1 cellular context compared by ENCODE assay signal in the genomic region with DNA sequence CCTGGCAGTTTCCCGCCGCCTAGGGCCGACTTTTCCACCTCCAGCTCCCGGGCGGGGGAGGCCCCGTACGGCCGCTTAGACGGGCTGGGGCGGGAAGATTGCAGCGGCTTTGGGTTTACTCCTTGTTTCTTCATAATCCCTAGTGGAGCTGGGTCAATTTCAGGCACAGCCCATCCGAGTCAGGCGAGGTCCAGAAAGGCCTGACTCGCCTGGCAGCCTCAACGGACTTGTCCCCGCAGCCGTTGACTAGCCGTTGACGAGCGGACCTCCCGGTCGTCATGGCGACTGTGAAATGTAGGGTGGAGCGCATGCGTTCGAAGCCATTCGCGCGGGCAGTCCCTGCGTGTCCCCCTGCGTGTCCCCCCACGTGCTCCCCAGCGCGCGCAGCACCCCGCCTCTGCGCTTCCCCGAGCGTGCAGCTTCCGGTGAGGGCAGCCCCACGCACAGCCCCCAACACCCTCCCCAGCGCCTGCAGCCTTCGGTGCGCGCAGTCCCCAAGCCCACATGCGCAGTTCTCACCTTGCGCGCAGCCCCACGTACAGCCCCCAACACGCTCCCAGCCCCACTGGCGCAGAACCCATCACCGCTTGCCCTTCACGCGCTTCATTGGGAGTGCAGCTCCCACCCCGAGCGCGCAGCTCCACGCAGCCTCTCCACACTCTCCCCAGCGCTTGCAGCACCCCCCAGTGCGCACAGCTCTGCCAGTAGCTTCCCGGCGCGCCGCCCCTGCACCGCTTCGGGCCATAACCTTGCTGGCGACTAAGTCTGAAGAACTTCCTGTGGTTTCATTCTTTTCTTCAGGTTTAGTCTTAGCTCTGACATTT.
TF ChIP-seq lines count a peak whose summit lies in the region.

No MANE protein-coding gene starts in this region.

TF ChIP-seq in HEK293, 187 proteins besides CTCF, POLR2A, EP300 and RAD21 (continued from another document and continues in another):
- TF ChIP-seq ZSCAN30 (tag by site-specific recombination; IDR thresholded peaks at IDR 0.05) (no peak), ZNF19 (tag by site-specific recombination; IDR thresholded peaks at IDR 0.05; ENCODE audit: low read depth) (no peak), KLF10 (tag by site-specific recombination; IDR thresholded peaks at IDR 0.05) (no peak), ZFHX2 (tag by site-specific recombination; conservative IDR thresholded peaks at IDR 0.05) (peak; percentile 59), FEZF1 (tag by site-specific recombination; IDR thresholded peaks at IDR 0.05) (no peak), ZNF629 (tag by site-specific recombination; IDR thresholded peaks at IDR 0.05) (no peak), ZBTB48 (tag by site-specific recombination; IDR thresholded peaks at IDR 0.05) (no peak), SP3 (tag by site-specific recombination; IDR thresholded peaks at IDR 0.05) (no peak), ZNF266 (tag by site-specific recombination; IDR thresholded peaks at IDR 0.05; ENCODE audit: low read depth) (no peak), BCL11B (tag by site-specific recombination; IDR thresholded peaks at IDR 0.05; ENCODE audit: low read depth) (no peak), SP7 (tag by site-specific recombination; IDR thresholded peaks at IDR 0.05) (0 out of 2 replicates have a peak, but pooled peaks have one; percentile 15), ZNF514 (tag by site-specific recombination; IDR thresholded peaks at IDR 0.05) (no peak), SETDB1 (IDR thresholded peaks at IDR 0.05; ENCODE audit: insufficient read length, low read length) (no peak), ZNF138 (tag by site-specific recombination; IDR thresholded peaks at IDR 0.05; ENCODE audit: borderline replicate concordance) (no peak), REPIN1 (tag by site-specific recombination; IDR thresholded peaks at IDR 0.05; ENCODE audit: low read depth) (no peak), MEIS1 (CRISPR knock-in tag; IDR thresholded peaks at IDR 0.05; ENCODE audit: borderline replicate concordance) (no peak), ZNF571 (tag by site-specific recombination; IDR thresholded peaks at IDR 0.05) (no peak), GLIS1 (tag by site-specific recombination; IDR thresholded peaks at IDR 0.05) (peak; percentile 60), ZNF785 (tag by site-specific recombination; IDR thresholded peaks at IDR 0.05) (peak; percentile 85; the same call in 1 of the 2 replicates), ZNF292 (tag by site-specific recombination; IDR thresholded peaks at IDR 0.05; ENCODE audit: borderline replicate concordance, low read depth) (no peak), ZNF561 (tag by site-specific recombination; IDR thresholded peaks at IDR 0.05; ENCODE audit: borderline replicate concordance) (no peak), ZNF146 (tag by site-specific recombination; IDR thresholded peaks at IDR 0.05) (no peak), ZNF157 (tag by site-specific recombination; IDR thresholded peaks at IDR 0.05) (no peak), ZNF670 (tag by site-specific recombination; IDR thresholded peaks at IDR 0.05; ENCODE audit: low read depth) (no peak), ZFP3 (tag by site-specific recombination; IDR thresholded peaks at IDR 0.05; ENCODE audit: low read depth) (no peak), ZNF530 (tag by site-specific recombination; IDR thresholded peaks at IDR 0.05; ENCODE audit: low read depth) (no peak), ZNF311 (tag by site-specific recombination; IDR thresholded peaks at IDR 0.05; ENCODE audit: borderline replicate concordance) (no peak), ZNF140 (tag by site-specific recombination; IDR thresholded peaks at IDR 0.05) (no peak), GFI1B (tag by site-specific recombination; IDR thresholded peaks at IDR 0.05) (no peak), ZNF223 (tag by site-specific recombination; IDR thresholded peaks at IDR 0.05) (no peak), ZFP69B (tag by site-specific recombination; IDR thresholded peaks at IDR 0.05) (no peak), ZNF16 (tag by site-specific recombination; IDR thresholded peaks at IDR 0.05; ENCODE audit: low read depth) (no peak), ZNF335 (tag by site-specific recombination; conservative IDR thresholded peaks at IDR 0.05) (peak; percentile 52), ZNF132 (tag by site-specific recombination; IDR thresholded peaks at IDR 0.05; ENCODE audit: borderline replicate concordance) (no peak), HOXD13 (CRISPR knock-in tag; IDR thresholded peaks at IDR 0.05; ENCODE audit: borderline replicate concordance) (no peak), ZNF558 (tag by site-specific recombination; IDR thresholded peaks at IDR 0.05) (no peak)
- TF ChIP-seq, protein P1, sequence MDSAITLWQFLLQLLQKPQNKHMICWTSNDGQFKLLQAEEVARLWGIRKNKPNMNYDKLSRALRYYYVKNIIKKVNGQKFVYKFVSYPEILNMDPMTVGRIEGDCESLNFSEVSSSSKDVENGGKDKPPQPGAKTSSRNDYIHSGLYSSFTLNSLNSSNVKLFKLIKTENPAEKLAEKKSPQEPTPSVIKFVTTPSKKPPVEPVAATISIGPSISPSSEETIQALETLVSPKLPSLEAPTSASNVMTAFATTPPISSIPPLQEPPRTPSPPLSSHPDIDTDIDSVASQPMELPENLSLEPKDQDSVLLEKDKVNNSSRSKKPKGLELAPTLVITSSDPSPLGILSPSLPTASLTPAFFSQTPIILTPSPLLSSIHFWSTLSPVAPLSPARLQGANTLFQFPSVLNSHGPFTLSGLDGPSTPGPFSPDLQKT (IDR thresholded peaks at IDR 0.05; ENCODE audit: borderline replicate concordance, low read depth, low read length), result no peak
- TF ChIP-seq, protein P2, sequence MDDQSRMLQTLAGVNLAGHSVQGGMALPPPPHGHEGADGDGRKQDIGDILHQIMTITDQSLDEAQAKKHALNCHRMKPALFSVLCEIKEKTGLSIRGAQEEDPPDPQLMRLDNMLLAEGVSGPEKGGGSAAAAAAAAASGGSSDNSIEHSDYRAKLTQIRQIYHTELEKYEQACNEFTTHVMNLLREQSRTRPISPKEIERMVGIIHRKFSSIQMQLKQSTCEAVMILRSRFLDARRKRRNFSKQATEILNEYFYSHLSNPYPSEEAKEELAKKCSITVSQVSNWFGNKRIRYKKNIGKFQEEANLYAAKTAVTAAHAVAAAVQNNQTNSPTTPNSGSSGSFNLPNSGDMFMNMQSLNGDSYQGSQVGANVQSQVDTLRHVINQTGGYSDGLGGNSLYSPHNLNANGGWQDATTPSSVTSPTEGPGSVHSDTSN (CRISPR knock-in tag; IDR thresholded peaks at IDR 0.05), result no peak
- TF ChIP-seq, protein P3, sequence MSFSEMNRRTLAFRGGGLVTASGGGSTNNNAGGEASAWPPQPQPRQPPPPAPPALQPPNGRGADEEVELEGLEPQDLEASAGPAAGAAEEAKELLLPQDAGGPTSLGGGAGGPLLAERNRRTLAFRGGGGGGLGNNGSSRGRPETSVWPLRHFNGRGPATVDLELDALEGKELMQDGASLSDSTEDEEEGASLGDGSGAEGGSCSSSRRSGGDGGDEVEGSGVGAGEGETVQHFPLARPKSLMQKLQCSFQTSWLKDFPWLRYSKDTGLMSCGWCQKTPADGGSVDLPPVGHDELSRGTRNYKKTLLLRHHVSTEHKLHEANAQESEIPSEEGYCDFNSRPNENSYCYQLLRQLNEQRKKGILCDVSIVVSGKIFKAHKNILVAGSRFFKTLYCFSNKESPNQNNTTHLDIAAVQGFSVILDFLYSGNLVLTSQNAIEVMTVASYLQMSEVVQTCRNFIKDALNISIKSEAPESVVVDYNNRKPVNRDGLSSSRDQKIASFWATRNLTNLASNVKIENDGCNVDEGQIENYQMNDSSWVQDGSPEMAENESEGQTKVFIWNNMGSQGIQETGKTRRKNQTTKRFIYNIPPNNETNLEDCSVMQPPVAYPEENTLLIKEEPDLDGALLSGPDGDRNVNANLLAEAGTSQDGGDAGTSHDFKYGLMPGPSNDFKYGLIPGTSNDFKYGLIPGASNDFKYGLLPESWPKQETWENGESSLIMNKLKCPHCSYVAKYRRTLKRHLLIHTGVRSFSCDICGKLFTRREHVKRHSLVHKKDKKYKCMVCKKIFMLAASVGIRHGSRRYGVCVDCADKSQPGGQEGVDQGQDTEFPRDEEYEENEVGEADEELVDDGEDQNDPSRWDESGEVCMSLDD (tag by site-specific recombination; IDR thresholded peaks at IDR 0.05), result peak; percentile 87
- TF ChIP-seq, protein P4, sequence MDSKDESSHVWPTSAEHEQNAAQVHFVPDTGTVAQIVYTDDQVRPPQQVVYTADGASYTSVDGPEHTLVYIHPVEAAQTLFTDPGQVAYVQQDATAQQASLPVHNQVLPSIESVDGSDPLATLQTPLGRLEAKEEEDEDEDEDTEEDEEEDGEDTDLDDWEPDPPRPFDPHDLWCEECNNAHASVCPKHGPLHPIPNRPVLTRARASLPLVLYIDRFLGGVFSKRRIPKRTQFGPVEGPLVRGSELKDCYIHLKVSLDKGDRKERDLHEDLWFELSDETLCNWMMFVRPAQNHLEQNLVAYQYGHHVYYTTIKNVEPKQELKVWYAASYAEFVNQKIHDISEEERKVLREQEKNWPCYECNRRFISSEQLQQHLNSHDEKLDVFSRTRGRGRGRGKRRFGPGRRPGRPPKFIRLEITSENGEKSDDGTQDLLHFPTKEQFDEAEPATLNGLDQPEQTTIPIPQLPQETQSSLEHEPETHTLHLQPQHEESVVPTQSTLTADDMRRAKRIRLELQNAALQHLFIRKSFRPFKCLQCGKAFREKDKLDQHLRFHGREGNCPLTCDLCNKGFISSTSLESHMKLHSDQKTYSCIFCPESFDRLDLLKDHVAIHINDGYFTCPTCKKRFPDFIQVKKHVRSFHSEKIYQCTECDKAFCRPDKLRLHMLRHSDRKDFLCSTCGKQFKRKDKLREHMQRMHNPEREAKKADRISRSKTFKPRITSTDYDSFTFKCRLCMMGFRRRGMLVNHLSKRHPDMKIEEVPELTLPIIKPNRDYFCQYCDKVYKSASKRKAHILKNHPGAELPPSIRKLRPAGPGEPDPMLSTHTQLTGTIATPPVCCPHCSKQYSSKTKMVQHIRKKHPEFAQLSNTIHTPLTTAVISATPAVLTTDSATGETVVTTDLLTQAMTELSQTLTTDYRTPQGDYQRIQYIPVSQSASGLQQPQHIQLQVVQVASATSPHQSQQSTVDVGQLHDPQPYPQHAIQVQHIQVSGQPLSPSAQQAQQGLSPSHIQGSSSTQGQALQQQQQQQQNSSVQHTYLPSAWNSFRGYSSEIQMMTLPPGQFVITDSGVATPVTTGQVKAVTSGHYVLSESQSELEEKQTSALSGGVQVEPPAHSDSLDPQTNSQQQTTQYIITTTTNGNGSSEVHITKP (tag by site-specific recombination; IDR thresholded peaks at IDR 0.05), result peak; percentile 91
- TF ChIP-seq, protein P5, sequence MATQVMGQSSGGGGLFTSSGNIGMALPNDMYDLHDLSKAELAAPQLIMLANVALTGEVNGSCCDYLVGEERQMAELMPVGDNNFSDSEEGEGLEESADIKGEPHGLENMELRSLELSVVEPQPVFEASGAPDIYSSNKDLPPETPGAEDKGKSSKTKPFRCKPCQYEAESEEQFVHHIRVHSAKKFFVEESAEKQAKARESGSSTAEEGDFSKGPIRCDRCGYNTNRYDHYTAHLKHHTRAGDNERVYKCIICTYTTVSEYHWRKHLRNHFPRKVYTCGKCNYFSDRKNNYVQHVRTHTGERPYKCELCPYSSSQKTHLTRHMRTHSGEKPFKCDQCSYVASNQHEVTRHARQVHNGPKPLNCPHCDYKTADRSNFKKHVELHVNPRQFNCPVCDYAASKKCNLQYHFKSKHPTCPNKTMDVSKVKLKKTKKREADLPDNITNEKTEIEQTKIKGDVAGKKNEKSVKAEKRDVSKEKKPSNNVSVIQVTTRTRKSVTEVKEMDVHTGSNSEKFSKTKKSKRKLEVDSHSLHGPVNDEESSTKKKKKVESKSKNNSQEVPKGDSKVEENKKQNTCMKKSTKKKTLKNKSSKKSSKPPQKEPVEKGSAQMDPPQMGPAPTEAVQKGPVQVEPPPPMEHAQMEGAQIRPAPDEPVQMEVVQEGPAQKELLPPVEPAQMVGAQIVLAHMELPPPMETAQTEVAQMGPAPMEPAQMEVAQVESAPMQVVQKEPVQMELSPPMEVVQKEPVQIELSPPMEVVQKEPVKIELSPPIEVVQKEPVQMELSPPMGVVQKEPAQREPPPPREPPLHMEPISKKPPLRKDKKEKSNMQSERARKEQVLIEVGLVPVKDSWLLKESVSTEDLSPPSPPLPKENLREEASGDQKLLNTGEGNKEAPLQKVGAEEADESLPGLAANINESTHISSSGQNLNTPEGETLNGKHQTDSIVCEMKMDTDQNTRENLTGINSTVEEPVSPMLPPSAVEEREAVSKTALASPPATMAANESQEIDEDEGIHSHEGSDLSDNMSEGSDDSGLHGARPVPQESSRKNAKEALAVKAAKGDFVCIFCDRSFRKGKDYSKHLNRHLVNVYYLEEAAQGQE (tag by site-specific recombination; IDR thresholded peaks at IDR 0.05), result no peak
- TF ChIP-seq, protein P6, sequence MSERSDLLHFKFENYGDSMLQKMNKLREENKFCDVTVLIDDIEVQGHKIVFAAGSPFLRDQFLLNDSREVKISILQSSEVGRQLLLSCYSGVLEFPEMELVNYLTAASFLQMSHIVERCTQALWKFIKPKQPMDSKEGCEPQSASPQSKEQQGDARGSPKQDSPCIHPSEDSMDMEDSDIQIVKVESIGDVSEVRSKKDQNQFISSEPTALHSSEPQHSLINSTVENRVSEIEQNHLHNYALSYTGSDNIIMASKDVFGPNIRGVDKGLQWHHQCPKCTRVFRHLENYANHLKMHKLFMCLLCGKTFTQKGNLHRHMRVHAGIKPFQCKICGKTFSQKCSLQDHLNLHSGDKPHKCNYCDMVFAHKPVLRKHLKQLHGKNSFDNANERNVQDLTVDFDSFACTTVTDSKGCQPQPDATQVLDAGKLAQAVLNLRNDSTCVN (tag by site-specific recombination; optimal IDR thresholded peaks at IDR 0.05), result peak; percentile 96
- TF ChIP-seq, protein P7, sequence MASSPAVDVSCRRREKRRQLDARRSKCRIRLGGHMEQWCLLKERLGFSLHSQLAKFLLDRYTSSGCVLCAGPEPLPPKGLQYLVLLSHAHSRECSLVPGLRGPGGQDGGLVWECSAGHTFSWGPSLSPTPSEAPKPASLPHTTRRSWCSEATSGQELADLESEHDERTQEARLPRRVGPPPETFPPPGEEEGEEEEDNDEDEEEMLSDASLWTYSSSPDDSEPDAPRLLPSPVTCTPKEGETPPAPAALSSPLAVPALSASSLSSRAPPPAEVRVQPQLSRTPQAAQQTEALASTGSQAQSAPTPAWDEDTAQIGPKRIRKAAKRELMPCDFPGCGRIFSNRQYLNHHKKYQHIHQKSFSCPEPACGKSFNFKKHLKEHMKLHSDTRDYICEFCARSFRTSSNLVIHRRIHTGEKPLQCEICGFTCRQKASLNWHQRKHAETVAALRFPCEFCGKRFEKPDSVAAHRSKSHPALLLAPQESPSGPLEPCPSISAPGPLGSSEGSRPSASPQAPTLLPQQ (tag by site-specific recombination; IDR thresholded peaks at IDR 0.05), result 0 out of 2 replicates have a peak, but pooled peaks have one; percentile 16
- TF ChIP-seq, protein P8, sequence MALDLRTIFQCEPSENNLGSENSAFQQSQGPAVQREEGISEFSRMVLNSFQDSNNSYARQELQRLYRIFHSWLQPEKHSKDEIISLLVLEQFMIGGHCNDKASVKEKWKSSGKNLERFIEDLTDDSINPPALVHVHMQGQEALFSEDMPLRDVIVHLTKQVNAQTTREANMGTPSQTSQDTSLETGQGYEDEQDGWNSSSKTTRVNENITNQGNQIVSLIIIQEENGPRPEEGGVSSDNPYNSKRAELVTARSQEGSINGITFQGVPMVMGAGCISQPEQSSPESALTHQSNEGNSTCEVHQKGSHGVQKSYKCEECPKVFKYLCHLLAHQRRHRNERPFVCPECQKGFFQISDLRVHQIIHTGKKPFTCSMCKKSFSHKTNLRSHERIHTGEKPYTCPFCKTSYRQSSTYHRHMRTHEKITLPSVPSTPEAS (tag by site-specific recombination; IDR thresholded peaks at IDR 0.05), result no peak
